21 cellular contexts compared by ENCODE assay signal in genomic region chr3:131705099-131705498, GRCh38.
DNase-seq lines count a peak whose midpoint lies in the region; ATAC-seq and TF ChIP-seq lines count a peak whose summit lies in the region.
"Had no signal": no experiment of that assay in that cellular context is flagged by ENCODE, and none has a peak within 500 bp of the region (broad histone marks: within the 10 kb centered on the region; RNA-seq: fewer than 3 reads in every experiment).

No MANE protein-coding gene starts in this region.

- DNase-seq in WERI-Rb-1 (no peak), islet precursor cell (peak; percentile 63), uterus (no peak)
- no peak for DNase-seq in activated CD4-positive, alpha-beta T cell treated with anti-CD3 and anti-CD28 coated beads for 36 hours
- DNase-seq: C1 segment of cervical spinal cord; CD4-positive, alpha-beta memory T cell; COR-L47; Karpas-422; NCI-H187 treated with DMSO at 0.1 percent for 48 hours; NCI-H2171 treated with DMSO at 0.1 percent for 48 hours; NCI-H345; NCI-H510A treated with DMSO at 0.1 percent for 48 hours; NCI-H748 treated with DMSO at 0.1 percent for 48 hours; NK-92 treated with Interleukin-12 subunit alpha and Interleukin-12 subunit beta, amount 100 ng/mL, for 24 hours; Right ventricle myocardium superior; T-cell had no signal

- TF ChIP-seq CTCF in WERI-Rb-1 (IDR thresholded peaks at IDR 0.05; ENCODE audit: low read depth, low read length), result no peak
- TF ChIP-seq CTCF in uterus (IDR thresholded peaks at IDR 0.05), result no peak

- ATAC-seq in GM19324 (IDR thresholded peaks at IDR 0.05; ENCODE audit: low FRiP score, unreplicated experiment), result peak; percentile 7
- ATAC-seq in GM21529 (IDR thresholded peaks at IDR 0.05; ENCODE audit: unreplicated experiment), result no peak
- no peak for ATAC-seq in activated CD4-positive, alpha-beta T cell treated with anti-CD3 and anti-CD28 coated beads for 36 hours
- ATAC-seq in GM18873 (IDR thresholded peaks at IDR 0.05; ENCODE audit: low FRiP score, unreplicated experiment), result no peak
- ATAC-seq: T-cell had no signal

- no peak for TF ChIP-seq POLR2A in uterus (IDR thresholded peaks at IDR 0.05)

- no peak overlapping the region for H3K4me3 Mint-ChIP-seq in activated CD4-positive, alpha-beta T cell treated with anti-CD3 and anti-CD28 coated beads for 36 hours
- H3K4me3 Mint-ChIP-seq: CD4-positive, alpha-beta memory T cell; T-cell had no signal

- H3K4me1 ChIP-seq in HUES48 (ENCODE audit: control insufficient read depth, insufficient read depth, low read length) (peaks cover 16% of the 10 kb centered on the region; the same call in 1 of the 2 replicates), uterus (no peaks in the 10 kb centered on the region)
- H3K4me1 ChIP-seq: HAP-1 had no signal

- H3K4me3 ChIP-seq in HUES48 (ENCODE audit: low read depth, low read length) (no peak overlapping the region), WERI-Rb-1 (ENCODE audit: low read depth, low read length) (no peak overlapping the region; the same call in 1 of the 2 replicates), uterus (no peak overlapping the region)
- H3K4me3 ChIP-seq: HAP-1 had no signal

- H3K36me3 Mint-ChIP-seq in activated CD4-positive, alpha-beta T cell treated with anti-CD3 and anti-CD28 coated beads for 36 hours (ENCODE audit: low read depth), result no peaks in the 10 kb centered on the region
- H3K36me3 Mint-ChIP-seq: CD4-positive, alpha-beta memory T cell; T-cell had no signal

- H3K27me3 ChIP-seq in HUES48 (ENCODE audit: control insufficient read depth, insufficient read depth, low read length) (no peaks in the 10 kb centered on the region), WERI-Rb-1 (ENCODE audit: insufficient read depth, low read depth, severe bottlenecking) (no peaks in the 10 kb centered on the region), uterus (no peaks in the 10 kb centered on the region)

- POLR2A ChIA-PET in activated CD4-positive, alpha-beta T cell treated with anti-CD3 and anti-CD28 coated beads for 36 hours (lab: Charles Lee), result no interaction called here

- peak overlapping the region; percentile 88 for H3K27ac ChIP-seq in HUES48 (ENCODE audit: low read depth, low read length)
- peak overlapping the region; percentile 81 for H3K27ac ChIP-seq in WERI-Rb-1
- no peak overlapping the region for H3K27ac ChIP-seq in uterus

- CTCF ChIA-PET in activated CD4-positive, alpha-beta T cell treated with anti-CD3 and anti-CD28 coated beads for 36 hours (lab: Charles Lee), result no interaction called here

- peaks cover 16% of the 10 kb centered on the region for H3K27me3 Mint-ChIP-seq in activated CD4-positive, alpha-beta T cell treated with anti-CD3 and anti-CD28 coated beads for 36 hours

- no peaks in the 10 kb centered on the region for H3K4me1 Mint-ChIP-seq in activated CD4-positive, alpha-beta T cell treated with anti-CD3 and anti-CD28 coated beads for 36 hours
- H3K4me1 Mint-ChIP-seq: CD4-positive, alpha-beta memory T cell; T-cell had no signal

- H3K9me3 Mint-ChIP-seq in activated CD4-positive, alpha-beta T cell treated with anti-CD3 and anti-CD28 coated beads for 36 hours (ENCODE audit: low read depth), result no peaks in the 10 kb centered on the region
- H3K9me3 Mint-ChIP-seq: T-cell had no signal

- H3K27ac Mint-ChIP-seq in activated CD4-positive, alpha-beta T cell treated with anti-CD3 and anti-CD28 coated beads for 36 hours, result no peak overlapping the region
- H3K27ac Mint-ChIP-seq: CD4-positive, alpha-beta memory T cell; T-cell had no signal

- no peaks in the 10 kb centered on the region for H3K9me3 ChIP-seq in HUES48 (ENCODE audit: control insufficient read depth, insufficient read depth, low read length)
- H3K9me3 ChIP-seq in WERI-Rb-1 (ENCODE audit: severe bottlenecking), result no peaks in the 10 kb centered on the region
- no peaks in the 10 kb centered on the region for H3K9me3 ChIP-seq in uterus
- H3K9me3 ChIP-seq: HAP-1 had no signal

- intact Hi-C loops in uterus (cut with DNase I; ENCODE audit: low total_unique reads), result no loop called here
- intact Hi-C loops in activated CD4-positive, alpha-beta T cell treated with anti-CD3 and anti-CD28 coated beads for 36 hours (cut with DNase I, micrococcal nuclease), result no loop called here

- H3K36me3 ChIP-seq in HUES48 (ENCODE audit: control insufficient read depth, insufficient read depth, low read length) (no peaks in the 10 kb centered on the region), WERI-Rb-1 (no peaks in the 10 kb centered on the region), uterus (no peaks in the 10 kb centered on the region)
- H3K36me3 ChIP-seq: HAP-1 had no signal

- no peak overlapping the region for H3K9ac ChIP-seq in HUES48 (ENCODE audit: low read depth, low read length)

Comparison
In these comparisons a context has a peak if more than half of its experiments do, and no peak if none do; other contexts are left out.
1. H3K27ac ChIP-seq: peak in HUES48 (single experiment) and WERI-Rb-1 (single experiment); none in uterus (0 of 2).